Comparison of ENCODE assay signal across 22 cellular contexts in the genomic region with DNA sequence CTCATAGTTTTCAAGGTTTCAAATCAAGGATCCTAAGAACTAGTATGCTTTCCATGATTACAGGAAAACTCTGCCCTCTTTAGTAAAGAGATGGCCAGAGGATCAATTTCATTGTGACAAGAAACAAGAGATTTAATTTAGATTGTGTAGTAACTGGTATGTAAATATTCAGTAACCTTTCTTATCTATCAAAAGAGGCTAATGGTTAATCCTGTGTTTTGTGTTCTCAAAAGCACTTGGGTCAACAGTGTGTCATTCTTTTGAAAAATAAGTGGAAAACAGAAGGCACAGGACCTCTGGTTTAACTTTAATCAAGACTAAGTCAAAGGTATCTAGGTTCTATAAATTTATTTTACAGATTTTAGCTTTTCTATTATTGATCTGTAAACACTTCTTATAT. TPM values are rescaled to one million over a fixed set of nuclear protein-coding genes. Genes with fewer than 3 reads are reported as not detected.
DNase-seq lines count a peak whose midpoint lies in the region; ATAC-seq, FAIRE-seq and TF ChIP-seq lines count a peak whose summit lies in the region.
"Had no signal": no experiment of that assay in that cellular context is flagged by ENCODE, and none has a peak within 500 bp of the region (broad histone marks: within the 10 kb centered on the region; RNA-seq: fewer than 3 reads in every experiment).

No MANE protein-coding gene starts in this region.

- DNase-seq in A549 (ENCODE audit: low read depth in 1 of 2, low spot score in 1 of 2): no peak
- DNase-seq in endodermal cell: no peak
- DNase-seq in left lung: no peak
- DNase-seq in head of caudate nucleus: no peak
- DNase-seq in effector CD4-positive, alpha-beta T cell: no peak
- no peak for DNase-seq in heart left ventricle
- DNase-seq: ACHN; BE2C; C1 segment of cervical spinal cord; CD4-positive, CD25-positive, alpha-beta regulatory T cell; CD8-positive, alpha-beta memory T cell; COR-L47; DMS 273 treated with DMSO at 0.1 percent for 48 hours; DMS79; GDM1; H9 had no signal

- no peaks in the 10 kb centered on the region for H3K27me3 Mint-ChIP-seq in endodermal cell (ENCODE audit: insufficient read depth)
- H3K27me3 Mint-ChIP-seq: CD4-positive, CD25-positive, alpha-beta regulatory T cell had no signal

- POLR2A ChIA-PET in A549 (lab: Yijun Ruan, JAX): interaction anchor here (1.1 kb wide), 1 partner anchor 57 kb away, joined by 3 read pairs; a partner anchor contains a TSS

- no peak for TF ChIP-seq RAD21 in A549 (conservative IDR thresholded peaks at IDR 0.05 in 1 of 2, IDR thresholded peaks at IDR 0.05 in 1 of 2)

- TF ChIP-seq POLR2A in A549 (IDR thresholded peaks at IDR 0.05; ENCODE audit: low read length) (no peak), heart left ventricle (IDR thresholded peaks at IDR 0.05) (no peak)

- TF ChIP-seq EP300 in A549 (IDR thresholded peaks at IDR 0.05): no peak

- ATAC-seq in A549 (no peak), left lung (peak; percentile 21), GM21786 (IDR thresholded peaks at IDR 0.05; ENCODE audit: unreplicated experiment) (no peak), heart left ventricle (no peak)

- H3K9me3 Mint-ChIP-seq in endodermal cell: peaks cover 27% of the 10 kb centered on the region

- no peaks in the 10 kb centered on the region; the same call in 2 of the 3 replicates for H3K9me3 ChIP-seq in A549
- H3K9me3 ChIP-seq in endodermal cell (ENCODE audit: control insufficient read depth, low read length): peaks cover 17% of the 10 kb centered on the region
- H3K9me3 ChIP-seq in left lung: peaks cover 0 to 14% of the 10 kb centered on the region in 2 donors
- no peaks in the 10 kb centered on the region for H3K9me3 ChIP-seq in neutrophil
- no peaks in the 10 kb centered on the region for H3K9me3 ChIP-seq in heart left ventricle
- H3K9me3 ChIP-seq: BE2C had no signal

- H3K4me3 Mint-ChIP-seq in endodermal cell: peak overlapping the region; percentile 16
- H3K4me3 Mint-ChIP-seq: CD4-positive, CD25-positive, alpha-beta regulatory T cell; CD8-positive, alpha-beta memory T cell; H9 had no signal

- no peak for TF ChIP-seq CTCF in A549 (IDR thresholded peaks at IDR 0.05)
- TF ChIP-seq CTCF in endodermal cell (conservative IDR thresholded peaks at IDR 0.05): no peak
- no peak for TF ChIP-seq CTCF in left lung (IDR thresholded peaks at IDR 0.05)
- no peak for TF ChIP-seq CTCF in neutrophil (IDR thresholded peaks at IDR 0.05)
- no peak for TF ChIP-seq CTCF in heart left ventricle (IDR thresholded peaks at IDR 0.05)

- no peaks in the 10 kb centered on the region for H3K4me1 ChIP-seq in A549
- H3K4me1 ChIP-seq in endodermal cell (ENCODE audit: control insufficient read depth, insufficient read depth, low read length): no peaks in the 10 kb centered on the region
- peaks cover 0 to 4% of the 10 kb centered on the region in 2 donors for H3K4me1 ChIP-seq in left lung
- peaks cover 11 to 22% of the 10 kb centered on the region in 2 experiments for H3K4me1 ChIP-seq in neutrophil (ENCODE audit: control insufficient read depth in 1 of 2, insufficient read depth in 1 of 2, low read depth in 1 of 2, low read length in 1 of 2)
- H3K4me1 ChIP-seq in heart left ventricle: no peaks in the 10 kb centered on the region
- H3K4me1 ChIP-seq: BE2C had no signal

- intact Hi-C loops in left lung (cut with DNase I): no loop called here
- intact Hi-C loops in head of caudate nucleus (cut with DNase I): no loop called here
- intact Hi-C loops in heart left ventricle (cut with DNase I): no loop called here

- H3K27me3 ChIP-seq in endodermal cell (ENCODE audit: control insufficient read depth, insufficient read depth, low read length, poor library complexity, severe bottlenecking) (no peaks in the 10 kb centered on the region), left lung (no peaks in the 10 kb centered on the region), neutrophil (no peaks in the 10 kb centered on the region), heart left ventricle (no peaks in the 10 kb centered on the region)
- H3K27me3 ChIP-seq: BE2C had no signal

- H3K27ac Mint-ChIP-seq in endodermal cell: peak overlapping the region; percentile 20
- H3K27ac Mint-ChIP-seq: CD4-positive, CD25-positive, alpha-beta regulatory T cell; CD8-positive, alpha-beta memory T cell; H9 had no signal

- H3K4me3 ChIP-seq in A549 (no peak overlapping the region), endodermal cell (ENCODE audit: low read length) (peak overlapping the region; percentile 44), left lung (no peak overlapping the region), neutrophil (ENCODE audit: low read depth in 1 of 2, low read length in 1 of 2) (no peak overlapping the region), heart left ventricle (no peak overlapping the region)

- H3K36me3 ChIP-seq in endodermal cell (ENCODE audit: control insufficient read depth, insufficient read depth, low read length) (no peaks in the 10 kb centered on the region), left lung (no peaks in the 10 kb centered on the region), neutrophil (no peaks in the 10 kb centered on the region), heart left ventricle (no peaks in the 10 kb centered on the region)
- H3K36me3 ChIP-seq: BE2C had no signal

- H3K27ac ChIP-seq in A549: no peak overlapping the region
- no peak overlapping the region for H3K27ac ChIP-seq in endodermal cell (ENCODE audit: low read depth, low read length)
- no peak overlapping the region for H3K27ac ChIP-seq in left lung
- peak overlapping the region; percentile 30 for H3K27ac ChIP-seq in neutrophil
- no peak overlapping the region for H3K27ac ChIP-seq in heart left ventricle

- peaks cover 12% of the 10 kb centered on the region for H3K36me3 Mint-ChIP-seq in endodermal cell (ENCODE audit: low read depth)
- H3K36me3 Mint-ChIP-seq: CD4-positive, CD25-positive, alpha-beta regulatory T cell; CD8-positive, alpha-beta memory T cell had no signal

- no peak overlapping the region for H3K4me2 ChIP-seq in A549

- peak; percentile 59 for FAIRE-seq in A549 (lab: Jason Lieb, UNC)
- FAIRE-seq: H1 had no signal

- no peak overlapping the region for H3K9ac ChIP-seq in endodermal cell (ENCODE audit: extremely low read depth, low read length, poor library complexity, severe bottlenecking)

- CTCF ChIA-PET in A549 (lab: Yijun Ruan, JAX): no interaction called here

- peaks cover 22% of the 10 kb centered on the region for H3K4me1 Mint-ChIP-seq in endodermal cell
- H3K4me1 Mint-ChIP-seq: CD4-positive, CD25-positive, alpha-beta regulatory T cell; CD8-positive, alpha-beta memory T cell; H9 had no signal

TF ChIP-seq in A549, 52 proteins besides CTCF, POLR2A, EP300 and RAD21 (continues in another document):
- TF ChIP-seq, protein P1, sequence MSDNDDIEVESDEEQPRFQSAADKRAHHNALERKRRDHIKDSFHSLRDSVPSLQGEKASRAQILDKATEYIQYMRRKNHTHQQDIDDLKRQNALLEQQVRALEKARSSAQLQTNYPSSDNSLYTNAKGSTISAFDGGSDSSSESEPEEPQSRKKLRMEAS (IDR thresholded peaks at IDR 0.05): no peak
- TF ChIP-seq, protein P2, sequence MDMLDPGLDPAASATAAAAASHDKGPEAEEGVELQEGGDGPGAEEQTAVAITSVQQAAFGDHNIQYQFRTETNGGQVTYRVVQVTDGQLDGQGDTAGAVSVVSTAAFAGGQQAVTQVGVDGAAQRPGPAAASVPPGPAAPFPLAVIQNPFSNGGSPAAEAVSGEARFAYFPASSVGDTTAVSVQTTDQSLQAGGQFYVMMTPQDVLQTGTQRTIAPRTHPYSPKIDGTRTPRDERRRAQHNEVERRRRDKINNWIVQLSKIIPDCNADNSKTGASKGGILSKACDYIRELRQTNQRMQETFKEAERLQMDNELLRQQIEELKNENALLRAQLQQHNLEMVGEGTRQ (IDR thresholded peaks at IDR 0.05): no peak
- TF ChIP-seq SREBF2 (IDR thresholded peaks at IDR 0.05): no peak
- TF ChIP-seq, protein P3, sequence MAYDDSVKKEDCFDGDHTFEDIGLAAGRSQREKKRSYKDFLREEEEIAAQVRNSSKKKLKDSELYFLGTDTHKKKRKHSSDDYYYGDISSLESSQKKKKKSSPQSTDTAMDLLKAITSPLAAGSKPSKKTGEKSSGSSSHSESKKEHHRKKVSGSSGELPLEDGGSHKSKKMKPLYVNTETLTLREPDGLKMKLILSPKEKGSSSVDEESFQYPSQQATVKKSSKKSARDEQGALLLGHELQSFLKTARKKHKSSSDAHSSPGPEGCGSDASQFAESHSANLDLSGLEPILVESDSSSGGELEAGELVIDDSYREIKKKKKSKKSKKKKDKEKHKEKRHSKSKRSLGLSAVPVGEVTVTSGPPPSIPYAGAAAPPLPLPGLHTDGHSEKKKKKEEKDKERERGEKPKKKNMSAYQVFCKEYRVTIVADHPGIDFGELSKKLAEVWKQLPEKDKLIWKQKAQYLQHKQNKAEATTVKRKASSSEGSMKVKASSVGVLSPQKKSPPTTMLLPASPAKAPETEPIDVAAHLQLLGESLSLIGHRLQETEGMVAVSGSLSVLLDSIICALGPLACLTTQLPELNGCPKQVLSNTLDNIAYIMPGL (CRISPR knock-in tag; IDR thresholded peaks at IDR 0.05; ENCODE audit: borderline replicate concordance): no peak
- no peak for TF ChIP-seq CBX8 (IDR thresholded peaks at IDR 0.05)

RNA-seq across cellular contexts. Expression of a gene that starts 56.6 kb away (rescaled TPM):
- polyA plus RNA-seq in A549 (2011; rRNA removed): 60.0 and 69.3 TPM in 2 replicates
- 16.0 and 17.9 TPM in 2 replicates for polyA plus RNA-seq in A549 (2012; cell fraction: cytosol; rRNA removed)
- polyA plus RNA-seq in A549 (2012; cell fraction: nucleus; rRNA removed): 4.2 and 5.7 TPM in 2 replicates
- polyA plus RNA-seq in A549 (2017; fragmentation: RNase III; extraction: RNeasy Plus Mini Kit Qiagen cat#74134 plus additional on column Dnase treatment): 94.1 to 100 TPM (median 94.4 TPM) in 3 replicates
- polyA minus RNA-seq in A549 (2011; rRNA and poly(A)+ RNA removed): 13.8 and 18.0 TPM in 2 replicates
- total RNA-seq in endodermal cell: 100 to 1,000 TPM; 101 to 170 TPM
- polyA plus RNA-seq in endodermal cell (2013, experiment 1 of 2): 70.5 TPM
- polyA plus RNA-seq in endodermal cell (2013, experiment 2 of 2): 68.6 TPM
- total RNA-seq in left lung: 10 to 100 TPM; 78.5 to 83.6 TPM
- 100 to 1,000 TPM in 2 of 9 donors, 10 to 100 TPM in 7; 45.5 to 123 (median 84.8) TPM for total RNA-seq in heart left ventricle
- polyA plus RNA-seq in heart left ventricle: 100 to 1,000 TPM in 1 of 2 donors, 10 to 100 TPM in 1; 62.6 to 134 TPM

RNA-seq across cellular contexts. Expression of a gene that starts 59.9 kb away (rescaled TPM):
- polyA plus RNA-seq in A549 (2011; rRNA removed) (not detected in 2 replicates), A549 (2017; fragmentation: RNase III; extraction: RNeasy Plus Mini Kit Qiagen cat#74134 plus additional on column Dnase treatment) (not detected in 3 replicates), heart left ventricle (under 1 TPM; 0.15 to 0.18 TPM)
- polyA plus RNA-seq in A549 (2012; cell fraction: cytosol; rRNA removed): not detected in 2 replicates
- polyA plus RNA-seq in A549 (2012; cell fraction: nucleus; rRNA removed): not detected in 2 replicates
- polyA minus RNA-seq in A549 (2011; rRNA and poly(A)+ RNA removed): not detected in 2 replicates
- total RNA-seq in endodermal cell (under 1 TPM; 0.13 to 0.73 TPM), left lung (under 1 TPM; 0.20 to 0.89 TPM), heart left ventricle (under 1 TPM in 2 of 9 donors, not detected in 7; 0.09 to 0.12 TPM)
- not detected for polyA plus RNA-seq in endodermal cell (2013, experiment 1 of 2)
- polyA plus RNA-seq in endodermal cell (2013, experiment 2 of 2): not detected
- total RNA-seq: A172; CD4-positive, CD25-positive, alpha-beta regulatory T cell; CD8-positive, alpha-beta memory T cell; Daoy; H9; HT-29 had no signal
- polyA plus RNA-seq: CD4-positive, CD25-positive, alpha-beta regulatory T cell; CD8-positive, alpha-beta memory T cell; H1 had no signal
